Comparison of ENCODE assay signal across 7 cellular contexts in the genomic region with DNA sequence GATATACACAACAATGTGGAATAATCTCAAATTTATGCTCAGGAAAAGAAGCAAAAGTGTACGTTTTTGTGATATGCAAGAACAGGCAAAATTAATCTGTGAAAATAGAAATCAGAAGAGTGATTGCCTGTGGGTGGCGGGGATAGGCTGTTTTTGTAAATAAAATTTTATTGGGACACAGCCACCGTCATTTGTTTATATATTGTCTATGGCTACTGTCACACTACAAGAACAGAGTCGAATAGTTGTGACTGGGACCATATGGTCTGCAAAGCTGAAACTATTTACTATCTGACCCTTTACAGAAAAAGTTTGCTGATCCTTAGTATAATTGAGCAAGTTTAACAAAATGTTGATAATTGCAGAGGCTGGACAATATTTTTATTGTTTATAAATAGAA.
"Had no signal": no experiment of that assay in that cellular context is flagged by ENCODE, and none has a peak within 500 bp of the region (broad histone marks: within the 10 kb centered on the region; RNA-seq: fewer than 3 reads in every experiment).

No MANE protein-coding gene starts in this region.

- DNase-seq: IMR-90, KBM-7, KG1 had no signal

- H3K27ac ChIP-seq: HL-60, KMS-11 had no signal

- H3K9ac ChIP-seq: KMS-11 had no signal

- H3K4me3 ChIP-seq: K562 had no signal

- H3K4me2 ChIP-seq: KMS-11 had no signal

- ATAC-seq: HepG2, K562 had no signal
